31 cellular contexts compared by ENCODE assay signal in the genomic region with DNA sequence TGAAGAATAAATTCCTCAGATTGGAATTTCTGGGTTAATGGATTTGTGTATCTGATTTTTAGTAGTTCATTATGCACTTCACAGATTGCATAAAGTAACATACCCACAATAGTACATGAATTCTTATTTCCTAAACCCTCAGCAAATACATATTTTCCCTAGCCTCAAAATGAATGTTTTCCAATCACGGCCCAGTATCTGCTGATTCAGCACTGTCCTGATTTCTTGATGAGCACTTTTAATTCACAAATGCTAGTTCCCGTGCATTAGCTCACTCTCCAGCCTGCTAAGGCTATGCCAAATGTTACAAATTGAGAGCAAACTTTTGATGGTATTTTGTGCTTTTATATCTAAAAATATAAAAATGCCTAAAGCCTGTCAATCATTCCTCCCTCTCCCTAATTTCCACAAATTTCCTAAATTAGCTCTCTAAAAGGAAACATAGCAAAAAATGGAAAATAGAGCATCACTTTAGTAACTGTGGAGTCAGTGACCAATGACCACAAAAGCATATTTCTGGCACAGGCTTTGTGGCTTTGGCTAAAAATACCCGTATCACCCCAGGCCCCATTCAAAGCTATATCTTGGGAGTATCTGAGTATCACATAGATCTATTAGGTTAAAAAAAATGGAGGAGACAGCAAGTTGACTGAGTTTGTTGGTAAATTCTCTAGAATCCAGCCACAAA.
"Had no signal": no experiment of that assay in that cellular context is flagged by ENCODE, and none has a peak within 500 bp of the region (broad histone marks: within the 10 kb centered on the region; RNA-seq: fewer than 3 reads in every experiment).

No MANE protein-coding gene starts in this region.

- H3K36me3 Mint-ChIP-seq: activated CD8-positive, alpha-beta memory T cell treated with anti-CD3 and anti-CD28 coated beads, Interleukin-2, amount 10 ng/mL, durations not matched to agents 7 days and 5 days; activated naive CD4-positive, alpha-beta T cell treated with anti-CD3 and anti-CD28 coated beads, Interleukin-2, amount 50 U/mL, for 24 hours; stimulated activated naive B cell treated with anti-CD40 and anti-IgM and Interleukin-4, amounts not matched to agents 10 μg/mL and 1 μg/mL and 100 μg/mL, for 72 hours had no signal

- FAIRE-seq: islet of Langerhans had no signal

- H3K4me2 ChIP-seq: smooth muscle cell had no signal

- H3K36me3 ChIP-seq: breast epithelium, gastrocnemius medialis, left lung, ovary, sigmoid colon, stomach, thyroid gland had no signal

- H3K4me1 ChIP-seq: breast epithelium, gastrocnemius medialis, left lung, sigmoid colon, stomach, thyroid gland had no signal

- H3K27me3 ChIP-seq: breast epithelium, gastrocnemius medialis, left lung, ovary, sigmoid colon, stomach, thyroid gland had no signal

- H3K4me3 Mint-ChIP-seq: activated B cell treated with CpG ODN at 0.5 μM for 24 hours; activated CD8-positive, alpha-beta memory T cell treated with anti-CD3 and anti-CD28 coated beads, Interleukin-2, amount 10 ng/mL, durations not matched to agents 7 days and 5 days; activated CD8-positive, alpha-beta T cell treated with anti-CD3 and anti-CD28 coated beads, Interleukin-2, amount 10 ng/mL, durations not matched to agents 7 days and 5 days; activated naive CD4-positive, alpha-beta T cell treated with anti-CD3 and anti-CD28 coated beads, Interleukin-2, amount 50 U/mL, for 24 hours; activated naive CD8-positive, alpha-beta T cell treated with anti-CD3 and anti-CD28 coated beads, Interleukin-2, amount 50 U/mL, for 24 hours; dendritic cell treated with granulocyte-macrophage colony-stimulating factor and Interleukin-4, amounts not matched to agents 40 ng/mL and 50 ng/mL, for 4 days; naive thymus-derived CD4-positive, alpha-beta T cell; stimulated activated naive B cell treated with anti-CD40 and anti-IgM and Interleukin-4, amounts not matched to agents 10 μg/mL and 1 μg/mL and 100 μg/mL, for 72 hours; T-helper 17 cell had no signal

- H3K4me1 Mint-ChIP-seq: activated B cell treated with CpG ODN at 0.5 μM for 24 hours; activated CD8-positive, alpha-beta memory T cell treated with anti-CD3 and anti-CD28 coated beads, Interleukin-2, amount 10 ng/mL, durations not matched to agents 7 days and 5 days; activated naive CD4-positive, alpha-beta T cell treated with anti-CD3 and anti-CD28 coated beads, Interleukin-2, amount 50 U/mL, for 24 hours; activated naive CD8-positive, alpha-beta T cell treated with anti-CD3 and anti-CD28 coated beads, Interleukin-2, amount 50 U/mL, for 24 hours; naive thymus-derived CD4-positive, alpha-beta T cell; stimulated activated naive B cell treated with anti-CD40 and anti-IgM and Interleukin-4, amounts not matched to agents 10 μg/mL and 1 μg/mL and 100 μg/mL, for 72 hours; T-helper 17 cell had no signal

- H3K27ac Mint-ChIP-seq: activated B cell treated with CpG ODN at 0.5 μM for 24 hours; activated CD8-positive, alpha-beta memory T cell treated with anti-CD3 and anti-CD28 coated beads, Interleukin-2, amount 10 ng/mL, durations not matched to agents 7 days and 5 days; activated CD8-positive, alpha-beta T cell treated with anti-CD3 and anti-CD28 coated beads, Interleukin-2, amount 10 ng/mL, durations not matched to agents 7 days and 5 days; activated naive CD4-positive, alpha-beta T cell treated with anti-CD3 and anti-CD28 coated beads, Interleukin-2, amount 50 U/mL, for 24 hours; activated naive CD8-positive, alpha-beta T cell treated with anti-CD3 and anti-CD28 coated beads, Interleukin-2, amount 50 U/mL, for 24 hours; activated T-helper 2 cell treated with anti-CD3 and anti-CD28 coated beads, Interferon-gamma antibody, Interleukin-2, Interleukin-4, amounts not matched to agents 10 μg/mL and 5 μg/mL and 100 μg/mL, durations not matched to agents 14 hours and 24 hours and 36 hours; dendritic cell treated with granulocyte-macrophage colony-stimulating factor and Interleukin-4, amounts not matched to agents 40 ng/mL and 50 ng/mL, for 4 days; naive thymus-derived CD4-positive, alpha-beta T cell; progenitor cell of endocrine pancreas; stimulated activated naive B cell treated with anti-CD40 and anti-IgM and Interleukin-4, amounts not matched to agents 10 μg/mL and 1 μg/mL and 100 μg/mL, for 72 hours; T-helper 17 cell had no signal

- H3K9me3 Mint-ChIP-seq: activated naive CD4-positive, alpha-beta T cell treated with anti-CD3 and anti-CD28 coated beads, Interleukin-2, amount 50 U/mL, for 24 hours; activated T-helper 2 cell treated with anti-CD3 and anti-CD28 coated beads, Interferon-gamma antibody, Interleukin-2, Interleukin-4, amounts not matched to agents 10 μg/mL and 5 μg/mL and 100 μg/mL, durations not matched to agents 14 hours and 24 hours and 36 hours; dendritic cell treated with granulocyte-macrophage colony-stimulating factor and Interleukin-4, amounts not matched to agents 40 ng/mL and 50 ng/mL, for 4 days had no signal

- H3K9me3 ChIP-seq: breast epithelium, gastrocnemius medialis, ovary, sigmoid colon, thyroid gland had no signal

- H3K4me3 ChIP-seq: breast epithelium, gastrocnemius medialis, left lung, lung, ovary, sigmoid colon, smooth muscle cell, stomach, thyroid gland had no signal

- H3K27me3 Mint-ChIP-seq: activated B cell treated with CpG ODN at 0.5 μM for 24 hours; activated naive CD4-positive, alpha-beta T cell treated with anti-CD3 and anti-CD28 coated beads, Interleukin-2, amount 50 U/mL, for 24 hours; activated naive CD8-positive, alpha-beta T cell treated with anti-CD3 and anti-CD28 coated beads, Interleukin-2, amount 50 U/mL, for 24 hours; dendritic cell treated with granulocyte-macrophage colony-stimulating factor and Interleukin-4, amounts not matched to agents 40 ng/mL and 50 ng/mL, for 4 days; progenitor cell of endocrine pancreas; T-helper 17 cell had no signal

- DNase-seq: activated B cell treated with CpG ODN at 0.5 μM for 24 hours; activated CD4-positive, alpha-beta T cell treated with anti-CD3 and anti-CD28 coated beads, Interleukin-2, amount 50 U/mL, for 1 hour; activated CD8-positive, alpha-beta memory T cell treated with anti-CD3 and anti-CD28 coated beads, Interleukin-2, amount 10 ng/mL, durations not matched to agents 7 days and 5 days; activated CD8-positive, alpha-beta T cell treated with anti-CD3 and anti-CD28 coated beads, Interleukin-2, amount 10 ng/mL, durations not matched to agents 7 days and 5 days; activated naive CD8-positive, alpha-beta T cell treated with anti-CD3 and anti-CD28 coated beads, Interleukin-2, amount 50 U/mL, for 24 hours; activated T-cell treated with anti-CD3 and anti-CD28 coated beads, Interleukin-2, amount 50 U/mL, for 48 hours; amygdala; central memory CD4-positive, alpha-beta T cell; gastrocnemius medialis; glutamatergic neuron; left lung; mesendoderm; naive thymus-derived CD4-positive, alpha-beta T cell; ovary; retina; sigmoid colon; stimulated activated CD4-positive, alpha-beta T cell treated with anti-CD3 and anti-CD28 coated beads, Interleukin-15, amount 100 ng/mL, for 24 hours; stimulated activated CD4-positive, alpha-beta T cell treated with anti-CD3 and anti-CD28 coated beads, Interleukin-2, amount 100 ng/mL, for 24 hours; stimulated activated naive B cell treated with anti-CD40 and anti-IgM and Interleukin-4, amounts not matched to agents 10 μg/mL and 1 μg/mL and 100 μg/mL, for 72 hours; stomach; T-helper 17 cell; thyroid gland had no signal

- ATAC-seq: activated CD8-positive, alpha-beta memory T cell treated with anti-CD3 and anti-CD28 coated beads, Interleukin-2, amount 10 ng/mL, durations not matched to agents 7 days and 5 days; activated CD8-positive, alpha-beta T cell treated with anti-CD3 and anti-CD28 coated beads, Interleukin-2, amount 10 ng/mL, durations not matched to agents 7 days and 5 days; activated naive CD8-positive, alpha-beta T cell treated with anti-CD3 and anti-CD28 coated beads, Interleukin-2, amount 50 U/mL, for 24 hours; gastrocnemius medialis; left lung; naive thymus-derived CD4-positive, alpha-beta T cell; stimulated activated naive B cell treated with anti-CD40 and anti-IgM and Interleukin-4, amounts not matched to agents 10 μg/mL and 1 μg/mL and 100 μg/mL, for 72 hours; T-helper 17 cell had no signal

- H3K27ac ChIP-seq: breast epithelium, epithelial cell of prostate, gastrocnemius medialis, left lung, ovary, sigmoid colon, stomach, thyroid gland had no signal
